Comparison of ENCODE assay signal across 8 cellular contexts in genomic region chr5:140344683-140345423, GRCh38. TPM values are rescaled to one million over a fixed set of nuclear protein-coding genes. Genes with fewer than 3 reads are reported as not detected.
DNase-seq lines count a peak whose midpoint lies in the region.

No MANE protein-coding gene starts in this region.

- peak; percentile 30 for DNase-seq in ELF-1 (ENCODE audit: low read depth, low spot score)
- peak; percentile 52 for DNase-seq in RKO (ENCODE audit: low spot score)
- no peak for DNase-seq in neuronal stem cell (ENCODE audit: low spot score)
- no peak for DNase-seq in KG1 (lab: John Stamatoyannopoulos, UW)
- no peak for DNase-seq in activated CD8-positive, alpha-beta memory T cell treated with anti-CD3 and anti-CD28 coated beads, Interleukin-2, amount 50 U/mL, for 4 hours
- no peak for DNase-seq in SHP77 treated with DMSO at 0.1 percent for 48 hours (lab: John Stamatoyannopoulos, UW)
- no peak for DNase-seq in NOMO-1 treated with dmso at 0.1 percent for 144 hours (lab: John Stamatoyannopoulos, UW; ENCODE audit: unreplicated experiment)

- no peak overlapping the region for H2BK15ac ChIP-seq in neuronal stem cell (ENCODE audit: low read length)

- peak overlapping the region; percentile 99 for H2AFZ ChIP-seq in neuronal stem cell (ENCODE audit: low read length)

- H2BK120ac ChIP-seq in neuronal stem cell (ENCODE audit: low read depth, low read length) = no peak overlapping the region

- H3K27me3 ChIP-seq in endocrine pancreas (ENCODE audit: control insufficient read depth, insufficient read depth, low read length) = no peaks in the 10 kb centered on the region
- H3K27me3 ChIP-seq in neuronal stem cell (ENCODE audit: control insufficient read depth in 3 of 3, insufficient read depth in 3 of 3, low read depth in 1 of 3, low read length in 3 of 3) = peaks cover 0 to 30% (median 0%) of the 10 kb centered on the region in 3 experiments

- H3K9ac ChIP-seq in endocrine pancreas (ENCODE audit: control insufficient read depth, insufficient read depth, low read length) (no peak overlapping the region), neuronal stem cell (ENCODE audit: low read depth, low read length, poor library complexity) (no peak overlapping the region)

- WGBS in neuronal stem cell (ENCODE audit: extremely low coverage in 2 of 2, insufficient read length in 2 of 2, insufficient replicate concordance in 1 of 2), 2 donors = no CpG with 5 or more reads among the region's 4 CpGs

- no peak overlapping the region for H3K14ac ChIP-seq in neuronal stem cell (ENCODE audit: low read length)

- no peaks in the 10 kb centered on the region for H3K36me3 ChIP-seq in endocrine pancreas (ENCODE audit: control insufficient read depth, insufficient read depth, low read length)
- peaks cover 0 to 2% of the 10 kb centered on the region in 2 donors for H3K36me3 ChIP-seq in neuronal stem cell (replicated peaks in 1 of 2; ENCODE audit: control insufficient read depth in 2 of 2, insufficient read depth in 2 of 2, low read length in 2 of 2)

- no peak overlapping the region for H3K23ac ChIP-seq in neuronal stem cell (ENCODE audit: low read depth, low read length, poor library complexity)

- H4K91ac ChIP-seq in neuronal stem cell (ENCODE audit: low read depth, low read length, poor library complexity) = no peak overlapping the region

- no peak overlapping the region for H2BK5ac ChIP-seq in neuronal stem cell (ENCODE audit: low read length)

- peak overlapping the region; percentile 26 for H3K4me3 ChIP-seq in endocrine pancreas (ENCODE audit: control insufficient read depth, insufficient read depth, low read length)
- H3K4me3 ChIP-seq in neuronal stem cell (ENCODE audit: low read length in 2 of 2) = peak overlapping the region in 1 of 2 donors; percentile 10

- H3K4me1 ChIP-seq in endocrine pancreas (ENCODE audit: control insufficient read depth, insufficient read depth, low read length) (no peaks in the 10 kb centered on the region), neuronal stem cell (ENCODE audit: control insufficient read depth in 2 of 2, insufficient read depth in 1 of 2, low read depth in 1 of 2, low read length in 2 of 2) (peaks cover 0 to 8% of the 10 kb centered on the region in 2 donors)

- H3K9me3 ChIP-seq in endocrine pancreas (ENCODE audit: control insufficient read depth, low read length) (no peaks in the 10 kb centered on the region), neuronal stem cell (replicated peaks in 1 of 2; ENCODE audit: control insufficient read depth in 2 of 2, insufficient read depth in 1 of 2, low read depth in 1 of 2, low read length in 2 of 2) (no peaks in the 10 kb centered on the region)

- no peaks in the 10 kb centered on the region for H3K79me1 ChIP-seq in neuronal stem cell (ENCODE audit: low read depth, low read length)

- H4K8ac ChIP-seq in neuronal stem cell (ENCODE audit: low read depth, low read length) = no peak overlapping the region

- no peak overlapping the region for H3K27ac ChIP-seq in neuronal stem cell (replicated peaks; ENCODE audit: low read length)

- H2BK12ac ChIP-seq in neuronal stem cell (ENCODE audit: low read length) = no peak overlapping the region

- H2AK5ac ChIP-seq in neuronal stem cell (ENCODE audit: low read depth, low read length) = no peak overlapping the region

- peak overlapping the region; percentile 51 for H3K18ac ChIP-seq in neuronal stem cell (ENCODE audit: low read length)

- H3K4ac ChIP-seq in neuronal stem cell (ENCODE audit: low read length) = no peak overlapping the region

- H3K4me2 ChIP-seq in neuronal stem cell (ENCODE audit: insufficient read depth, low read length, poor library complexity, severe bottlenecking) = no peak overlapping the region

RNA-seq across cellular contexts. Expression of gene HBEGF, which starts 1.6 kb away (rescaled TPM):
- 6.6 TPM for polyA plus RNA-seq in neuronal stem cell (2013, experiment 1 of 2)
- polyA plus RNA-seq in neuronal stem cell (2013, experiment 2 of 2) = 6.7 TPM

RNA-seq across cellular contexts. Expression of gene SLC4A9, which starts 15.1 kb away (rescaled TPM):
- polyA plus RNA-seq in neuronal stem cell (2013, experiment 1 of 2) = 0.04 TPM
- 0.01 TPM for polyA plus RNA-seq in neuronal stem cell (2013, experiment 2 of 2)

RNA-seq across cellular contexts. Expression of gene PFDN1, which starts 42.0 kb away (rescaled TPM):
- 315 TPM for polyA plus RNA-seq in neuronal stem cell (2013, experiment 1 of 2)
- polyA plus RNA-seq in neuronal stem cell (2013, experiment 2 of 2) = 299 TPM

RNA-seq across cellular contexts. Expression of gene ANKHD1, which starts 56.8 kb away (rescaled TPM):
- polyA plus RNA-seq in neuronal stem cell (2013, experiment 1 of 2) = 63.3 TPM
- 63.6 TPM for polyA plus RNA-seq in neuronal stem cell (2013, experiment 2 of 2)

Comparison
In these comparisons a context has a peak if more than half of its experiments do, and no peak if none do; other contexts are left out.
1. DNase-seq: peak in ELF-1 (single experiment) and RKO (single experiment); none in neuronal stem cell (single experiment), KG1 (single experiment), activated CD8-positive, alpha-beta memory T cell treated with anti-CD3 and anti-CD28 coated beads, Interleukin-2, amount 50 U/mL, for 4 hours (single experiment), SHP77 treated with DMSO at 0.1 percent for 48 hours (single experiment) and NOMO-1 treated with dmso at 0.1 percent for 144 hours (single experiment).